ENCODE assay signal across 13 cellular contexts in the genomic region with DNA sequence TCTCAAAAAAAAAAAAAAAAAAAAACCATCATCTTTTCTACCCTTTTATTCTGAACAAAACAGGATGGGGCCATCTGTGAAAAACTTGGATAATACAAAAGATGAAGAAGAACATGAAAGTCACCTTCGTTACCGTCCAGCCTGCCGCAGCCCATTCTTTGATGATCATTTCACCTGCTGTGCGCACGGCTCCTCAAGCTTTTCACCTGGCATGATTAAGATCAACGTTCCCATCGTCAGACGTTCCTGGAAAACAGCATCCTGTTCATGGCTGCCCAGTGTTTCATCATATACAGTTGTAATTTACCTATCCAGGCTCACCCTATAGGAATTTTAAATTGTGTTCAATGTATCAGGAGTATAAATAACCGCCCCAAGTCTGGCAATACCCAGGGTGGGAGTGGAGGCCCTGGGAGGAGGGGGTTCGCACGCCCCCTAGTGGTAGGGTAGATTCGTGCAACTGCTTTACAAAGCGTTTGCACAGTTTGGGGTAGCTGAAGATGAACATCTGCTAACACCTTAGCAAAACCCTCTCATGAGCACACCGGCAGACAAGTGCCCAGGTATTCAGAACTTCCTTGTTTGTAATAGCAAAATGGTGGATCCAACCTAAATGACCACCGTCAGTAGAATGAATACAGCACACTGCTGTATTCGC. TPM values are rescaled to one million over a fixed set of nuclear protein-coding genes. Genes with fewer than 3 reads are reported as not detected.
A peak's percentile ranks its signal among the peaks of the same experiment; 100 is the strongest.
DNase-seq lines count a peak whose midpoint lies in the region; ATAC-seq and TF ChIP-seq lines count a peak whose summit lies in the region.
"Had no signal": no experiment of that assay in that cellular context is flagged by ENCODE, and none has a peak within 500 bp of the region (broad histone marks: within the 10 kb centered on the region; RNA-seq: fewer than 3 reads in every experiment).

No MANE protein-coding gene starts in this region.

- H4K20me1 ChIP-seq in neural progenitor cell (ENCODE audit: low read depth) = no peaks in the 10 kb centered on the region

- no peaks in the 10 kb centered on the region for H3K9me3 Mint-ChIP-seq in neural progenitor cell
- H3K9me3 Mint-ChIP-seq in CD4-positive, alpha-beta memory T cell = peaks cover 0 to 5% (median 0%) of the 10 kb centered on the region in 8 donors

- no peak overlapping the region for H3K27ac ChIP-seq in neural progenitor cell
- H3K27ac ChIP-seq in CD4-positive, alpha-beta memory T cell (ENCODE audit: low read depth, low read length) = no peak overlapping the region
- H3K27ac ChIP-seq: esophagus squamous epithelium, left lung had no signal

- no peak overlapping the region for H3K4me2 ChIP-seq in neural progenitor cell

- CTCF ChIA-PET in CD4-positive, alpha-beta memory T cell (lab: Charles Lee; ENCODE audit: partially characterized antibody) = interaction anchor here (1.3 kb wide), 3 partner anchors 9 to 13 kb away, joined by 3 to 6 read pairs (median 4); no protein-coding TSS in a partner anchor

- H3K4me1 Mint-ChIP-seq in neural progenitor cell = no peaks in the 10 kb centered on the region
- no peaks in the 10 kb centered on the region for H3K4me1 Mint-ChIP-seq in CD4-positive, alpha-beta memory T cell
- H3K4me1 Mint-ChIP-seq: T-cell had no signal

- no peaks in the 10 kb centered on the region for H3K36me3 ChIP-seq in GM06990 (ENCODE audit: control insufficient read depth, insufficient read depth, low read length)
- H3K36me3 ChIP-seq in neural progenitor cell = no peaks in the 10 kb centered on the region
- H3K36me3 ChIP-seq in CD4-positive, alpha-beta memory T cell (ENCODE audit: insufficient read depth, low read length) = no peaks in the 10 kb centered on the region
- H3K36me3 ChIP-seq: esophagus squamous epithelium, left lung had no signal

- H3F3A ChIP-seq in neural progenitor cell (ENCODE audit: low read depth) = peaks cover 5% of the 10 kb centered on the region

- H3K79me2 ChIP-seq in neural progenitor cell (ENCODE audit: low read depth) = no peaks in the 10 kb centered on the region

- H3K36me3 Mint-ChIP-seq in neural progenitor cell = no peaks in the 10 kb centered on the region
- no peaks in the 10 kb centered on the region for H3K36me3 Mint-ChIP-seq in CD4-positive, alpha-beta memory T cell
- H3K36me3 Mint-ChIP-seq: T-cell had no signal

- no peak for DNase-seq in GM06990 (ENCODE audit: extremely low read depth, insufficient read length)
- DNase-seq in cardiac fibroblast (ENCODE audit: low read depth in 2 of 2) = no peak
- no peak for DNase-seq in neural progenitor cell (ENCODE audit: low spot score)
- no peak for DNase-seq in CD4-positive, alpha-beta memory T cell
- no peak for DNase-seq in AG08396 (ENCODE audit: low spot score)
- DNase-seq in H4 (ENCODE audit: low spot score) = no peak
- DNase-seq: esophagus squamous epithelium, left lung, NCI-H524 treated with DMSO at 0.1 percent for 48 hours had no signal

- POLR2A ChIA-PET in CD4-positive, alpha-beta memory T cell (lab: Charles Lee; ENCODE audit: partially characterized antibody) = no interaction called here

- no peak overlapping the region for H3K4me3 ChIP-seq in GM06990 (replicated peaks; ENCODE audit: low read depth, low read length)
- no peak overlapping the region for H3K4me3 ChIP-seq in cardiac fibroblast (replicated peaks in 1 of 2; ENCODE audit: low read depth in 2 of 2, low read length in 2 of 2)
- H3K4me3 ChIP-seq in neural progenitor cell = no peak overlapping the region
- no peak overlapping the region for H3K4me3 ChIP-seq in CD4-positive, alpha-beta memory T cell (ENCODE audit: low read length in 2 of 2)
- H3K4me3 ChIP-seq: esophagus squamous epithelium, left lung had no signal

- no peak overlapping the region for H3K27ac Mint-ChIP-seq in neural progenitor cell
- H3K27ac Mint-ChIP-seq in CD4-positive, alpha-beta memory T cell = no peak overlapping the region
- H3K27ac Mint-ChIP-seq: T-cell had no signal

- no peaks in the 10 kb centered on the region; the same call in none of the 2 replicates for H3K27me3 ChIP-seq in GM06990 (replicated peaks; ENCODE audit: control insufficient read depth, insufficient read depth, low read length)
- H3K27me3 ChIP-seq in neural progenitor cell = peaks cover 20% of the 10 kb centered on the region
- H3K27me3 ChIP-seq in CD4-positive, alpha-beta memory T cell (ENCODE audit: insufficient read depth, low read length) = no peaks in the 10 kb centered on the region

- no peak overlapping the region for H3K4me3 Mint-ChIP-seq in neural progenitor cell
- no peak overlapping the region for H3K4me3 Mint-ChIP-seq in CD4-positive, alpha-beta memory T cell
- H3K4me3 Mint-ChIP-seq: T-cell had no signal

- H3K9ac ChIP-seq in neural progenitor cell = no peak overlapping the region

- TF ChIP-seq RAD21 in Ishikawa (IDR thresholded peaks at IDR 0.05; ENCODE audit: low read depth) = 0 out of 2 replicates have a peak, but pooled peaks have one; percentile 2

- no peak overlapping the region for H2AFZ ChIP-seq in neural progenitor cell (replicated peaks)

- no peaks in the 10 kb centered on the region for H3K9me3 ChIP-seq in neural progenitor cell (ENCODE audit: low read depth)
- H3K9me3 ChIP-seq in CD4-positive, alpha-beta memory T cell (ENCODE audit: control insufficient read depth in 1 of 2, low read length in 2 of 2) = no peaks in the 10 kb centered on the region
- H3K9me3 ChIP-seq: esophagus squamous epithelium, left lung had no signal

- H3K4me1 ChIP-seq in neural progenitor cell = no peaks in the 10 kb centered on the region
- H3K4me1 ChIP-seq in CD4-positive, alpha-beta memory T cell (ENCODE audit: insufficient read depth, low read length) = no peaks in the 10 kb centered on the region
- H3K4me1 ChIP-seq: esophagus squamous epithelium, left lung had no signal

- intact Hi-C loops in CD4-positive, alpha-beta memory T cell (cut with micrococcal nuclease) = no loop called here

- TF ChIP-seq EP300 in Ishikawa (IDR thresholded peaks at IDR 0.05; ENCODE audit: borderline replicate concordance) = no peak

- peak; percentile 59 for TF ChIP-seq CTCF in GM06990 (IDR thresholded peaks at IDR 0.05; ENCODE audit: insufficient read depth, low read length, poor library complexity, severe bottlenecking)
- peak; percentile 32 for TF ChIP-seq CTCF in cardiac fibroblast (IDR thresholded peaks at IDR 0.05; ENCODE audit: low read depth, low read length)
- TF ChIP-seq CTCF in neural progenitor cell (IDR thresholded peaks at IDR 0.05) = peak; percentile 54

- peaks cover 2% of the 10 kb centered on the region for H3K27me3 Mint-ChIP-seq in neural progenitor cell (ENCODE audit: insufficient read depth, low read depth)
- peaks cover 10 to 11% of the 10 kb centered on the region in 2 donors for H3K27me3 Mint-ChIP-seq in CD4-positive, alpha-beta memory T cell

- no peak for ATAC-seq in GM18520 (IDR thresholded peaks at IDR 0.05; ENCODE audit: unreplicated experiment)
- ATAC-seq: left lung, T-cell had no signal

TF ChIP-seq in Ishikawa, 13 proteins besides CTCF, POLR2A, EP300 and RAD21:
- TF ChIP-seq YY1 (IDR thresholded peaks at IDR 0.05; ENCODE audit: low read depth) = no peak
- TF ChIP-seq TCF12 (IDR thresholded peaks at IDR 0.05; ENCODE audit: low read depth) = no peak
- TF ChIP-seq, protein P1, sequence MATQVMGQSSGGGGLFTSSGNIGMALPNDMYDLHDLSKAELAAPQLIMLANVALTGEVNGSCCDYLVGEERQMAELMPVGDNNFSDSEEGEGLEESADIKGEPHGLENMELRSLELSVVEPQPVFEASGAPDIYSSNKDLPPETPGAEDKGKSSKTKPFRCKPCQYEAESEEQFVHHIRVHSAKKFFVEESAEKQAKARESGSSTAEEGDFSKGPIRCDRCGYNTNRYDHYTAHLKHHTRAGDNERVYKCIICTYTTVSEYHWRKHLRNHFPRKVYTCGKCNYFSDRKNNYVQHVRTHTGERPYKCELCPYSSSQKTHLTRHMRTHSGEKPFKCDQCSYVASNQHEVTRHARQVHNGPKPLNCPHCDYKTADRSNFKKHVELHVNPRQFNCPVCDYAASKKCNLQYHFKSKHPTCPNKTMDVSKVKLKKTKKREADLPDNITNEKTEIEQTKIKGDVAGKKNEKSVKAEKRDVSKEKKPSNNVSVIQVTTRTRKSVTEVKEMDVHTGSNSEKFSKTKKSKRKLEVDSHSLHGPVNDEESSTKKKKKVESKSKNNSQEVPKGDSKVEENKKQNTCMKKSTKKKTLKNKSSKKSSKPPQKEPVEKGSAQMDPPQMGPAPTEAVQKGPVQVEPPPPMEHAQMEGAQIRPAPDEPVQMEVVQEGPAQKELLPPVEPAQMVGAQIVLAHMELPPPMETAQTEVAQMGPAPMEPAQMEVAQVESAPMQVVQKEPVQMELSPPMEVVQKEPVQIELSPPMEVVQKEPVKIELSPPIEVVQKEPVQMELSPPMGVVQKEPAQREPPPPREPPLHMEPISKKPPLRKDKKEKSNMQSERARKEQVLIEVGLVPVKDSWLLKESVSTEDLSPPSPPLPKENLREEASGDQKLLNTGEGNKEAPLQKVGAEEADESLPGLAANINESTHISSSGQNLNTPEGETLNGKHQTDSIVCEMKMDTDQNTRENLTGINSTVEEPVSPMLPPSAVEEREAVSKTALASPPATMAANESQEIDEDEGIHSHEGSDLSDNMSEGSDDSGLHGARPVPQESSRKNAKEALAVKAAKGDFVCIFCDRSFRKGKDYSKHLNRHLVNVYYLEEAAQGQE (IDR thresholded peaks at IDR 0.05; ENCODE audit: low read depth) = no peak
- TF ChIP-seq EGR1 (IDR thresholded peaks at IDR 0.05) = no peak
- no peak for TF ChIP-seq MAX (IDR thresholded peaks at IDR 0.05)
- TF ChIP-seq ZBTB7A (IDR thresholded peaks at IDR 0.05; ENCODE audit: low read depth) = no peak
- no peak for TF ChIP-seq FOXM1 (IDR thresholded peaks at IDR 0.05; ENCODE audit: borderline replicate concordance, low read depth)
- TF ChIP-seq TAF1 (IDR thresholded peaks at IDR 0.05; ENCODE audit: low read depth) = no peak
- TF ChIP-seq, protein P2, sequence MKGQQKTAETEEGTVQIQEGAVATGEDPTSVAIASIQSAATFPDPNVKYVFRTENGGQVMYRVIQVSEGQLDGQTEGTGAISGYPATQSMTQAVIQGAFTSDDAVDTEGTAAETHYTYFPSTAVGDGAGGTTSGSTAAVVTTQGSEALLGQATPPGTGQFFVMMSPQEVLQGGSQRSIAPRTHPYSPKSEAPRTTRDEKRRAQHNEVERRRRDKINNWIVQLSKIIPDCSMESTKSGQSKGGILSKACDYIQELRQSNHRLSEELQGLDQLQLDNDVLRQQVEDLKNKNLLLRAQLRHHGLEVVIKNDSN (IDR thresholded peaks at IDR 0.05) = no peak
- no peak for TF ChIP-seq NFIC (IDR thresholded peaks at IDR 0.05)
- no peak for TF ChIP-seq CEBPB (IDR thresholded peaks at IDR 0.05)
- no peak for TF ChIP-seq TEAD4 (IDR thresholded peaks at IDR 0.05)
- TF ChIP-seq CREB1 (IDR thresholded peaks at IDR 0.05; ENCODE audit: low read depth) = no peak

RNA-seq across cellular contexts. Expression of gene GLI2, which starts 49.0 kb away (rescaled TPM):
- total RNA-seq in neural progenitor cell (ENCODE audit: low replicate concordance) = 9.4 and 39.6 TPM in 2 replicates
- not detected for total RNA-seq in CD4-positive, alpha-beta memory T cell
- polyA plus RNA-seq in CD4-positive, alpha-beta memory T cell = not detected
- total RNA-seq in H4 (2014; rRNA removed; shearing (Covaris generic)) = 1.9 and 2.0 TPM in 2 replicates
- total RNA-seq: pulmonary artery endothelial cell had no signal
